25 cellular contexts compared by ENCODE assay signal in the genomic region with DNA sequence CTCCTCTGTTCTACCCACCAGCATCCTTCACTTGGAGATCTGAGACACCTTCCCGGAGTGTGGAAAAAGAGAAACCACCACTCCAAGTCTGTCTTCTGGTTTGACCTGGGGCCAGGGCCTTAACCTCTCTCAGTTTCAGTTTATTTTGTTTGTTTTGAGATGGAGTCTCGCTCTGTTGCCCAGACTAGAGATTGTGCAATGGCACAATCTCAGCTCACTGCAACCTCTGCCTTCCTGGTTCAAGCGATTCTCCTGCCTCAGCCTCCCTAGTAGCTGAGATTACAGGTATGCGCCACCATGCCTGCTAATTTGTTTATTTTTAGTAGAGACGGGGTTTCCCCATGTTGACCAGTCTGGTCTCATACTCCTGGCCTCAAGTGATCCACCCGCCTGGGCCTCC.
"Had no signal": no experiment of that assay in that cellular context is flagged by ENCODE, and none has a peak within 500 bp of the region (broad histone marks: within the 10 kb centered on the region; RNA-seq: fewer than 3 reads in every experiment).

No MANE protein-coding gene starts in this region.

- H3K9me3 ChIP-seq: lower lobe of right lung, ovary, right atrium auricular region, testis, thyroid gland, transverse colon, upper lobe of left lung, vagina had no signal

- H3K36me3 ChIP-seq: lower lobe of right lung, ovary, right atrium auricular region, thyroid gland, transverse colon, upper lobe of left lung, vagina had no signal

- H3K27me3 ChIP-seq: ovary, right atrium auricular region, testis, thyroid gland, upper lobe of left lung, vagina had no signal

- DNase-seq: hippocampal formation; kidney glomerular epithelial cell; left cardiac atrium; lower lobe of right lung; mammary epithelial cell; mesenchymal stem cell; naive B cell; natural killer cell; nephron progenitor cell; ovary; stimulated activated CD4-positive, alpha-beta T cell treated with anti-CD3 and anti-CD28 coated beads, Interleukin-12 subunit alpha, Interleukin-12 subunit beta, amount 100 ng/mL, for 4 hours; stimulated activated CD4-positive, alpha-beta T cell treated with anti-CD3 and anti-CD28 coated beads, Interleukin-4, amount 100 ng/mL, for 24 hours; stimulated activated naive CD4-positive, alpha-beta T cell; stimulated activated naive CD8-positive, alpha-beta T cell treated with anti-CD3 and anti-CD28 coated beads, Interleukin-15, amount 100 ng/mL, for 72 hours; testis; thyroid gland; transverse colon; upper lobe of left lung had no signal

- H3K27ac ChIP-seq: lower lobe of right lung, ovary, right atrium auricular region, skin epidermis, testis, thyroid gland, transverse colon, upper lobe of left lung, vagina had no signal

- FAIRE-seq: keratinocyte had no signal

- H3K4me3 ChIP-seq: lower lobe of right lung, ovary, right atrium auricular region, skin epidermis, testis, thyroid gland, transverse colon, upper lobe of left lung, vagina had no signal

- ATAC-seq: left cardiac atrium; left lobe of liver; lower lobe of right lung; natural killer cell; sciatic nerve; stimulated activated effector memory CD8-positive, alpha-beta T cell treated with anti-CD3 and anti-CD28 coated beads, Interleukin-12 subunit alpha, Interleukin-12 subunit beta, amount 100 ng/mL, for 72 hours; stimulated activated naive CD8-positive, alpha-beta T cell treated with anti-CD3 and anti-CD28 coated beads, Interleukin-15, amount 100 ng/mL, for 72 hours had no signal
